8 cellular contexts compared by ENCODE assay signal in the genomic region with DNA sequence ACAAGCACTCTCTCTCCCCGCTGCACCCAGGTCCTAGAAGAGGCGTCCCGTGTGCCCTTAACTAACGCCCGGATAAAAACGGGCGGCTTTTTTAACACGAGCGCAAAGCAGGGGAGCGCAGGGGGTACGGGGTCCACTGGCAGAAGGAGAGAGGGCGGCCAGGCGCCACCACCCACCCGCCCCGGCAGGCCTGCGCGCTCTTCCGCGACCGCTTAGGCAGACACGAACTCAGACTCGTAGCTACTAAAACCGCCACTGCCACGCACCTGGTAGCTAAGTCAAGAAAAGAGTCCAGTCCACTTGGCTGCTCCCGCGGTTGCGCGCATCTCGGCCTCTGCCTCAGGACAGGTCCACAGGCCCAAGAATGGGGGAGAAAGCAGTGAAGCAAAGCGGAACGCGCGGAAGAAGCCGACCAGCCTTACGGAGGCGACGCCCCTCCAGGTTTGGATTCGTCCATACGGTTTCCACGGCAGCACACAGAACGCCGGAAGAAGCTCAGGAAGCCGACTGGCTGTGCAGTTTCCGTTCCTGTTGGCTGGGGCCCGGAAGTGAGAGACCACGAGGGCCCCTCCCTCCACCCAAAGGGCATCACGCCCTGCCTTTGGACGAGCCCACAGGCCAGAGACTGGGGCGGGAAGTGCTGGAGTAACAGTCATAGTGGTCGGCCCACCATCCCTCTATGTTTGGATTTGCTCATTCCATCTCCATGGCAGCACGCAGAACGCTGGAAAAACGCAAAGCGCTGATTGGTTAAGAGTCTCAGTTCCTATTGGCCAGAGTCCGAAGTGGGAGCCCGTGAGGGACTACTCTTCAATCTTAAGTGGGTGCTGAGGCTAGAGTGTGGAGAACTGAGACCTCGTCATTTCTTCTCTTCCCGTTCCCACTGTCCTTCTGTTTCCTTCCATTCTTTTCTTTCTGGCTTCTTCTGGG. TPM values are rescaled to one million over a fixed set of nuclear protein-coding genes. Genes with fewer than 3 reads are reported as not detected.
A peak's percentile ranks its signal among the peaks of the same experiment; 100 is the strongest.
DNase-seq lines count a peak whose midpoint lies in the region; ATAC-seq and TF ChIP-seq lines count a peak whose summit lies in the region.

A gene (minus strand): TSS at position 354 of the 930 bp plus-strand sequence. CDS start 7,344 bp downstream, outside the sequence.

- H3K4me2 ChIP-seq in DOHH2 (ENCODE audit: low read length) (peak within 1 kb of the TSS; percentile 71), GM23338 (peak within 1 kb of the TSS; percentile 84)

- peak within 1 kb of the TSS; percentile 95 for H2AFZ ChIP-seq in GM23338

- H3K9me3 ChIP-seq in DOHH2 (ENCODE audit: control insufficient read depth, insufficient read depth, low read length) = no peaks in the 10 kb centered on the region

- H3K4me1 Mint-ChIP-seq in GM23338 = peaks cover 16% of the 10 kb centered on the region
- H3K4me1 Mint-ChIP-seq in activated T-helper 17 cell treated with anti-CD3 and anti-CD28 coated beads, Interleukin-2, amount 50 U/mL, for 72 hours = peaks cover 9% of the 10 kb centered on the region
- H3K4me1 Mint-ChIP-seq in naive thymus-derived CD8-positive, alpha-beta T cell = peaks cover 13 to 24% (median 17%) of the 10 kb centered on the region in 4 donors

- no peaks in the 10 kb centered on the region; the same call in 2 of the 3 replicates for H3K36me3 Mint-ChIP-seq in GM23338 (ENCODE audit: low read depth)
- H3K36me3 Mint-ChIP-seq in activated T-helper 17 cell treated with anti-CD3 and anti-CD28 coated beads, Interleukin-2, amount 50 U/mL, for 72 hours (ENCODE audit: low read depth) = peaks cover 7% of the 10 kb centered on the region
- H3K36me3 Mint-ChIP-seq in naive thymus-derived CD8-positive, alpha-beta T cell = no peaks in the 10 kb centered on the region

- H3K9me2 ChIP-seq in DOHH2 (replicated peaks; ENCODE audit: control insufficient read depth, low read length) = no peaks in the 10 kb centered on the region
- 0 out of 2 replicates have a peak, but pooled peaks cover 2% of the 10 kb centered on the region for H3K9me2 ChIP-seq in GM23338 (ENCODE audit: insufficient read depth)

- H3K27me3 ChIP-seq in DOHH2 (ENCODE audit: control insufficient read depth, low read length) (no peaks in the 10 kb centered on the region), GM23338 (ENCODE audit: insufficient read depth) (no peaks in the 10 kb centered on the region)

- H3K4me3 Mint-ChIP-seq in GM23338 = peak within 1 kb of the TSS; percentile 96
- H3K4me3 Mint-ChIP-seq in activated T-helper 17 cell treated with anti-CD3 and anti-CD28 coated beads, Interleukin-2, amount 50 U/mL, for 72 hours = peak within 1 kb of the TSS; percentile 93
- H3K4me3 Mint-ChIP-seq in naive thymus-derived CD8-positive, alpha-beta T cell = peak within 1 kb of the TSS; percentile 97 to 100 (median 100)

- H3K36me3 ChIP-seq in DOHH2 (ENCODE audit: control insufficient read depth, low read length) (no peaks in the 10 kb centered on the region; the same call in 1 of the 2 replicates), GM23338 (ENCODE audit: insufficient read depth) (no peaks in the 10 kb centered on the region)

- H3K27ac ChIP-seq in DOHH2 (ENCODE audit: low read depth, low read length) (peak within 1 kb of the TSS; percentile 74), GM23338 (ENCODE audit: low read depth) (peak within 1 kb of the TSS; percentile 80)

- DNase-seq in GM23338 (ENCODE audit: low spot score) (peak; percentile 99), LHCN-M2 (ENCODE audit: low read depth) (peak; percentile 100), RPMI8226 (peak; percentile 99), fibroblast of mammary gland (ENCODE audit: low read depth) (peak; percentile 99)
- DNase-seq in naive thymus-derived CD8-positive, alpha-beta T cell = peak; percentile 79 to 97 (median 94)
- peak; percentile 85 to 96 (median 93) for DNase-seq in stimulated activated naive CD4-positive, alpha-beta T cell (lab: John Stamatoyannopoulos, UW)

- peaks cover 7% of the 10 kb centered on the region for H3K27me3 Mint-ChIP-seq in GM23338 (ENCODE audit: insufficient read depth, low read depth, poor library complexity)
- no peaks in the 10 kb centered on the region for H3K27me3 Mint-ChIP-seq in activated T-helper 17 cell treated with anti-CD3 and anti-CD28 coated beads, Interleukin-2, amount 50 U/mL, for 72 hours
- no peaks in the 10 kb centered on the region for H3K27me3 Mint-ChIP-seq in naive thymus-derived CD8-positive, alpha-beta T cell

- H4K20me1 ChIP-seq in DOHH2 (ENCODE audit: control insufficient read depth, insufficient read depth, low read depth, low read length) (no peaks in the 10 kb centered on the region), GM23338 (replicated peaks; ENCODE audit: insufficient read depth) (no peaks in the 10 kb centered on the region)

- peak within 1 kb of the TSS; percentile 93 for H3K27ac Mint-ChIP-seq in GM23338
- peak within 1 kb of the TSS; percentile 93 for H3K27ac Mint-ChIP-seq in activated T-helper 17 cell treated with anti-CD3 and anti-CD28 coated beads, Interleukin-2, amount 50 U/mL, for 72 hours
- H3K27ac Mint-ChIP-seq in naive thymus-derived CD8-positive, alpha-beta T cell = peak within 1 kb of the TSS; percentile 92 to 99 (median 98)

- H3F3A ChIP-seq in DOHH2 (ENCODE audit: control insufficient read depth, insufficient read depth) (no peaks in the 10 kb centered on the region), GM23338 (replicated peaks; ENCODE audit: low read depth) (no peaks in the 10 kb centered on the region)

- peak; percentile 91 for ATAC-seq in GM23338
- ATAC-seq in activated T-helper 17 cell treated with anti-CD3 and anti-CD28 coated beads, Interleukin-2, amount 50 U/mL, for 72 hours (replicated peaks) = peak; percentile 94
- ATAC-seq in naive thymus-derived CD8-positive, alpha-beta T cell = peak; percentile 86 to 87

- TF ChIP-seq CTCF in DOHH2 (IDR thresholded peaks at IDR 0.05; ENCODE audit: low read depth, low read length, poor library complexity, severe bottlenecking) (no peak), GM23338 (conservative IDR thresholded peaks at IDR 0.05; ENCODE audit: low read depth in 2 of 2) (no peak), fibroblast of mammary gland (conservative IDR thresholded peaks at IDR 0.05; ENCODE audit: control insufficient read depth, insufficient read depth, low read depth, low read length) (no peak)

- no peaks in the 10 kb centered on the region; the same call in 2 of the 3 replicates for H3K9me3 Mint-ChIP-seq in GM23338
- no peaks in the 10 kb centered on the region for H3K9me3 Mint-ChIP-seq in activated T-helper 17 cell treated with anti-CD3 and anti-CD28 coated beads, Interleukin-2, amount 50 U/mL, for 72 hours
- no peaks in the 10 kb centered on the region for H3K9me3 Mint-ChIP-seq in naive thymus-derived CD8-positive, alpha-beta T cell

- POLR2A ChIA-PET in naive thymus-derived CD8-positive, alpha-beta T cell (lab: Charles Lee) = interaction anchor here (0.6 to 1.7 kb wide), 11 partner anchors 51 to 1510 kb away, joined by 3 to 14 read pairs (median 4); a partner anchor contains a TSS

- peaks cover 20% of the 10 kb centered on the region for H3K79me2 ChIP-seq in DOHH2 (ENCODE audit: control insufficient read depth, low read length)
- H3K79me2 ChIP-seq in GM23338 (replicated peaks; ENCODE audit: insufficient read depth) = peaks cover 37% of the 10 kb centered on the region

- H3K4me3 ChIP-seq in DOHH2 (ENCODE audit: low read length) = peak within 1 kb of the TSS; percentile 85
- peak within 1 kb of the TSS; percentile 81 for H3K4me3 ChIP-seq in GM23338
- H3K4me3 ChIP-seq in fibroblast of mammary gland (ENCODE audit: control insufficient read depth, low read depth, low read length) = peak within 1 kb of the TSS; percentile 87

- peaks cover 23% of the 10 kb centered on the region for H3K4me1 ChIP-seq in DOHH2 (ENCODE audit: control insufficient read depth, low read length)
- peaks cover 3% of the 10 kb centered on the region; the same call in 1 of the 2 replicates for H3K4me1 ChIP-seq in GM23338 (ENCODE audit: insufficient read depth)

TF ChIP-seq in GM23338, 12 proteins besides CTCF, POLR2A, EP300 and RAD21 (continues in another document):
- no peak for TF ChIP-seq STAT1 (IDR thresholded peaks at IDR 0.05; ENCODE audit: unreplicated experiment)
- TF ChIP-seq POLR2AphosphoS5 (IDR thresholded peaks at IDR 0.05; ENCODE audit: low read depth) = peak; percentile 62
- TF ChIP-seq EZH2phosphoT487 (IDR thresholded peaks at IDR 0.05; ENCODE audit: unreplicated experiment) = no peak
- TF ChIP-seq JUNB (IDR thresholded peaks at IDR 0.05; ENCODE audit: unreplicated experiment) = no peak
- TF ChIP-seq, protein P1, sequence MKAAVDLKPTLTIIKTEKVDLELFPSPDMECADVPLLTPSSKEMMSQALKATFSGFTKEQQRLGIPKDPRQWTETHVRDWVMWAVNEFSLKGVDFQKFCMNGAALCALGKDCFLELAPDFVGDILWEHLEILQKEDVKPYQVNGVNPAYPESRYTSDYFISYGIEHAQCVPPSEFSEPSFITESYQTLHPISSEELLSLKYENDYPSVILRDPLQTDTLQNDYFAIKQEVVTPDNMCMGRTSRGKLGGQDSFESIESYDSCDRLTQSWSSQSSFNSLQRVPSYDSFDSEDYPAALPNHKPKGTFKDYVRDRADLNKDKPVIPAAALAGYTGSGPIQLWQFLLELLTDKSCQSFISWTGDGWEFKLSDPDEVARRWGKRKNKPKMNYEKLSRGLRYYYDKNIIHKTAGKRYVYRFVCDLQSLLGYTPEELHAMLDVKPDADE (IDR thresholded peaks at IDR 0.05) = 0 out of 2 replicates have a peak, but pooled peaks have one; percentile 33
- TF ChIP-seq EZH2 (IDR thresholded peaks at IDR 0.05; ENCODE audit: low read depth, unreplicated experiment) = no peak
- no peak for TF ChIP-seq ZNF331 (CRISPR knock-in tag; IDR thresholded peaks at IDR 0.05; ENCODE audit: low read depth)

RNA-seq across cellular contexts. Expression of the gene that starts here (rescaled TPM):
- 14.3 and 41.4 TPM in 2 replicates for total RNA-seq in GM23338 (2014; rRNA removed; shearing (Covaris generic))
- 12.5 and 20.8 TPM in 2 replicates for polyA plus RNA-seq in GM23338 (2016; fragmentation: Nextera tagmentation; extraction: Ambion mirVana)
- 7.0 and 8.7 TPM in 2 replicates for total RNA-seq in LHCN-M2 (2014; rRNA removed)
- 3.5 TPM for polyA plus RNA-seq in LHCN-M2 (2012)
- total RNA-seq in activated T-helper 17 cell treated with anti-CD3 and anti-CD28 coated beads, Interleukin-2, amount 50 U/mL, for 72 hours = 1 to 10 TPM; 7.0 to 7.7 TPM
- total RNA-seq in naive thymus-derived CD8-positive, alpha-beta T cell = 10 to 100 TPM; 16.7 to 16.8 TPM
- 10 to 100 TPM in 1 of 3 donors, 1 to 10 TPM in 2; 6.6 to 10.7 (median 9.8) TPM for polyA plus RNA-seq in naive thymus-derived CD8-positive, alpha-beta T cell

Comparison
In these comparisons a context has a peak if more than half of its experiments do, and no peak if none do; other contexts are left out.
1. Peak in every context shown above with its lines: DNase-seq, ATAC-seq, H3K4me3 ChIP-seq and H3K27ac ChIP-seq.